Comparison of ENCODE assay signal across 1 cellular context in genomic region chr2:190343500-190344274, GRCh38.
TF ChIP-seq lines count a peak whose summit lies in the region.

A gene with protein sequence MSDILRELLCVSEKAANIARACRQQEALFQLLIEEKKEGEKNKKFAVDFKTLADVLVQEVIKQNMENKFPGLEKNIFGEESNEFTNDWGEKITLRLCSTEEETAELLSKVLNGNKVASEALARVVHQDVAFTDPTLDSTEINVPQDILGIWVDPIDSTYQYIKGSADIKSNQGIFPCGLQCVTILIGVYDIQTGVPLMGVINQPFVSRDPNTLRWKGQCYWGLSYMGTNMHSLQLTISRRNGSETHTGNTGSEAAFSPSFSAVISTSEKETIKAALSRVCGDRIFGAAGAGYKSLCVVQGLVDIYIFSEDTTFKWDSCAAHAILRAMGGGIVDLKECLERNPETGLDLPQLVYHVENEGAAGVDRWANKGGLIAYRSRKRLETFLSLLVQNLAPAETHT (plus strand): TSS chr2:190343589. CDS start chr2:190360103, 16,514 bp downstream.

TF ChIP-seq in HepG2, 621 proteins besides CTCF, POLR2A, EP300 and RAD21 (continued from another document and continues in another):
- TF ChIP-seq PLSCR1 (CRISPR knock-in tag; IDR thresholded peaks at IDR 0.05; ENCODE audit: borderline replicate concordance) (no peak), MTF1 (CRISPR knock-in tag; IDR thresholded peaks at IDR 0.05) (0 out of 2 replicates have a peak, but pooled peaks have one; percentile 61), RFX3 (CRISPR knock-in tag; IDR thresholded peaks at IDR 0.05) (no peak), CC2D1A (CRISPR knock-in tag; IDR thresholded peaks at IDR 0.05) (no peak), HES4 (CRISPR knock-in tag; IDR thresholded peaks at IDR 0.05; ENCODE audit: borderline replicate concordance) (peak; percentile 96), ZNF232 (CRISPR knock-in tag; IDR thresholded peaks at IDR 0.05; ENCODE audit: borderline replicate concordance) (0 out of 2 replicates have a peak, but pooled peaks have one; percentile 15), ZNF660 (CRISPR knock-in tag; IDR thresholded peaks at IDR 0.05; ENCODE audit: borderline replicate concordance, low read depth) (no peak), SIN3A (IDR thresholded peaks at IDR 0.05; ENCODE audit: borderline replicate concordance, low read depth, low read length) (no peak), ZNF451 (CRISPR knock-in tag; IDR thresholded peaks at IDR 0.05) (peak; percentile 93), ZNF841 (CRISPR knock-in tag; IDR thresholded peaks at IDR 0.05; ENCODE audit: borderline replicate concordance) (peak; percentile 85; the same call in 1 of the 2 replicates), HNF4G (IDR thresholded peaks at IDR 0.05; ENCODE audit: borderline replicate concordance, low read depth, low read length) (no peak), HNF4G (CRISPR knock-in tag; IDR thresholded peaks at IDR 0.05; ENCODE audit: borderline replicate concordance, low read depth) (0 out of 2 replicates have a peak, but pooled peaks have one; percentile 29), ZNF747 (CRISPR knock-in tag; IDR thresholded peaks at IDR 0.05; ENCODE audit: borderline replicate concordance) (peak; percentile 65), ZBTB1 (CRISPR knock-in tag; IDR thresholded peaks at IDR 0.05; ENCODE audit: borderline replicate concordance) (no peak), NR1H2 (CRISPR knock-in tag; IDR thresholded peaks at IDR 0.05; ENCODE audit: borderline replicate concordance, low read depth) (peak; percentile 70; the same call in 1 of the 2 replicates), ZNF772 (CRISPR knock-in tag; IDR thresholded peaks at IDR 0.05) (peak; percentile 85), CENPBD1 (CRISPR knock-in tag; IDR thresholded peaks at IDR 0.05; ENCODE audit: borderline replicate concordance, low read depth) (no peak), ZNF292 (CRISPR knock-in tag; IDR thresholded peaks at IDR 0.05; ENCODE audit: borderline replicate concordance, low read depth) (peak; percentile 8; the same call in 1 of the 2 replicates), FOSL1 (CRISPR knock-in tag; IDR thresholded peaks at IDR 0.05; ENCODE audit: borderline replicate concordance) (0 out of 2 replicates have a peak, but pooled peaks have one; percentile 5), ZNF614 (CRISPR knock-in tag; IDR thresholded peaks at IDR 0.05; ENCODE audit: borderline replicate concordance) (no peak), ZC3H13 (CRISPR knock-in tag; IDR thresholded peaks at IDR 0.05) (peak; percentile 74; the same call in 1 of the 2 replicates), ZNF773 (CRISPR knock-in tag; IDR thresholded peaks at IDR 0.05; ENCODE audit: borderline replicate concordance) (0 out of 2 replicates have a peak, but pooled peaks have one; percentile 55), SPEN (CRISPR knock-in tag; IDR thresholded peaks at IDR 0.05; ENCODE audit: low read depth) (peak; percentile 55), TARDBP (CRISPR knock-in tag; IDR thresholded peaks at IDR 0.05) (peak; percentile 71; the same call in 1 of the 2 replicates), SMAD3 (CRISPR knock-in tag; IDR thresholded peaks at IDR 0.05) (no peak), ISX (CRISPR knock-in tag; conservative IDR thresholded peaks at IDR 0.05) (no peak), TAF1 (CRISPR knock-in tag; IDR thresholded peaks at IDR 0.05) (peak; percentile 67; the same call in 1 of the 2 replicates), ZMYM3 (CRISPR knock-in tag; IDR thresholded peaks at IDR 0.05) (peak; percentile 19), THYN1 (CRISPR knock-in tag; IDR thresholded peaks at IDR 0.05; ENCODE audit: borderline replicate concordance, low read depth) (peak; percentile 35; the same call in 1 of the 2 replicates)
- TF ChIP-seq, protein P1, sequence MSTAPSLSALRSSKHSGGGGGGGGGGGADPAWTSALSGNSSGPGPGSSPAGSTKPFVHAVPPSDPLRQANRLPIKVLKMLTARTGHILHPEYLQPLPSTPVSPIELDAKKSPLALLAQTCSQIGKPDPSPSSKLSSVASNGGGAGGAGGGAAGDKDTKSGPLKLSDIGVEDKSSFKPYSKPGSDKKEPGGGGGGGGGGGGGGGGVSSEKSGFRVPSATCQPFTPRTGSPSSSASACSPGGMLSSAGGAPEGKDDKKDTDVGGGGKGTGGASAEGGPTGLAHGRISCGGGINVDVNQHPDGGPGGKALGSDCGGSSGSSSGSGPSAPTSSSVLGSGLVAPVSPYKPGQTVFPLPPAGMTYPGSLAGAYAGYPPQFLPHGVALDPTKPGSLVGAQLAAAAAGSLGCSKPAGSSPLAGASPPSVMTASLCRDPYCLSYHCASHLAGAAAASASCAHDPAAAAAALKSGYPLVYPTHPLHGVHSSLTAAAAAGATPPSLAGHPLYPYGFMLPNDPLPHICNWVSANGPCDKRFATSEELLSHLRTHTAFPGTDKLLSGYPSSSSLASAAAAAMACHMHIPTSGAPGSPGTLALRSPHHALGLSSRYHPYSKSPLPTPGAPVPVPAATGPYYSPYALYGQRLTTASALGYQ (CRISPR knock-in tag; IDR thresholded peaks at IDR 0.05), result no peak
- TF ChIP-seq, protein P2, sequence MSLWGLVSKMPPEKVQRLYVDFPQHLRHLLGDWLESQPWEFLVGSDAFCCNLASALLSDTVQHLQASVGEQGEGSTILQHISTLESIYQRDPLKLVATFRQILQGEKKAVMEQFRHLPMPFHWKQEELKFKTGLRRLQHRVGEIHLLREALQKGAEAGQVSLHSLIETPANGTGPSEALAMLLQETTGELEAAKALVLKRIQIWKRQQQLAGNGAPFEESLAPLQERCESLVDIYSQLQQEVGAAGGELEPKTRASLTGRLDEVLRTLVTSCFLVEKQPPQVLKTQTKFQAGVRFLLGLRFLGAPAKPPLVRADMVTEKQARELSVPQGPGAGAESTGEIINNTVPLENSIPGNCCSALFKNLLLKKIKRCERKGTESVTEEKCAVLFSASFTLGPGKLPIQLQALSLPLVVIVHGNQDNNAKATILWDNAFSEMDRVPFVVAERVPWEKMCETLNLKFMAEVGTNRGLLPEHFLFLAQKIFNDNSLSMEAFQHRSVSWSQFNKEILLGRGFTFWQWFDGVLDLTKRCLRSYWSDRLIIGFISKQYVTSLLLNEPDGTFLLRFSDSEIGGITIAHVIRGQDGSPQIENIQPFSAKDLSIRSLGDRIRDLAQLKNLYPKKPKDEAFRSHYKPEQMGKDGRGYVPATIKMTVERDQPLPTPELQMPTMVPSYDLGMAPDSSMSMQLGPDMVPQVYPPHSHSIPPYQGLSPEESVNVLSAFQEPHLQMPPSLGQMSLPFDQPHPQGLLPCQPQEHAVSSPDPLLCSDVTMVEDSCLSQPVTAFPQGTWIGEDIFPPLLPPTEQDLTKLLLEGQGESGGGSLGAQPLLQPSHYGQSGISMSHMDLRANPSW (CRISPR knock-in tag; IDR thresholded peaks at IDR 0.05; ENCODE audit: borderline replicate concordance), result no peak
- TF ChIP-seq, protein P3, sequence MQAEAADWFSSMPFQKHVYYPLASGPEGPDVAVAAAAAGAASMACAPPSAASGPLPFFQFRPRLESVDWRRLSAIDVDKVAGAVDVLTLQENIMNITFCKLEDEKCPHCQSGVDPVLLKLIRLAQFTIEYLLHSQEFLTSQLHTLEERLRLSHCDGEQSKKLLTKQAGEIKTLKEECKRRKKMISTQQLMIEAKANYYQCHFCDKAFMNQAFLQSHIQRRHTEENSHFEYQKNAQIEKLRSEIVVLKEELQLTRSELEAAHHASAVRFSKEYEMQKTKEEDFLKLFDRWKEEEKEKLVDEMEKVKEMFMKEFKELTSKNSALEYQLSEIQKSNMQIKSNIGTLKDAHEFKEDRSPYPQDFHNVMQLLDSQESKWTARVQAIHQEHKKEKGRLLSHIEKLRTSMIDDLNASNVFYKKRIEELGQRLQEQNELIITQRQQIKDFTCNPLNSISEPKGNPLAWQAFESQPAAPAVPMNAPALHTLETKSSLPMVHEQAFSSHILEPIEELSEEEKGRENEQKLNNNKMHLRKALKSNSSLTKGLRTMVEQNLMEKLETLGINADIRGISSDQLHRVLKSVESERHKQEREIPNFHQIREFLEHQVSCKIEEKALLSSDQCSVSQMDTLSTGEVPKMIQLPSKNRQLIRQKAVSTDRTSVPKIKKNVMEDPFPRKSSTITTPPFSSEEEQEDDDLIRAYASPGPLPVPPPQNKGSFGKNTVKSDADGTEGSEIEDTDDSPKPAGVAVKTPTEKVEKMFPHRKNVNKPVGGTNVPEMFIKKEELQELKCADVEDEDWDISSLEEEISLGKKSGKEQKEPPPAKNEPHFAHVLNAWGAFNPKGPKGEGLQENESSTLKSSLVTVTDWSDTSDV (CRISPR knock-in tag; IDR thresholded peaks at IDR 0.05), result no peak
- TF ChIP-seq, protein P4, sequence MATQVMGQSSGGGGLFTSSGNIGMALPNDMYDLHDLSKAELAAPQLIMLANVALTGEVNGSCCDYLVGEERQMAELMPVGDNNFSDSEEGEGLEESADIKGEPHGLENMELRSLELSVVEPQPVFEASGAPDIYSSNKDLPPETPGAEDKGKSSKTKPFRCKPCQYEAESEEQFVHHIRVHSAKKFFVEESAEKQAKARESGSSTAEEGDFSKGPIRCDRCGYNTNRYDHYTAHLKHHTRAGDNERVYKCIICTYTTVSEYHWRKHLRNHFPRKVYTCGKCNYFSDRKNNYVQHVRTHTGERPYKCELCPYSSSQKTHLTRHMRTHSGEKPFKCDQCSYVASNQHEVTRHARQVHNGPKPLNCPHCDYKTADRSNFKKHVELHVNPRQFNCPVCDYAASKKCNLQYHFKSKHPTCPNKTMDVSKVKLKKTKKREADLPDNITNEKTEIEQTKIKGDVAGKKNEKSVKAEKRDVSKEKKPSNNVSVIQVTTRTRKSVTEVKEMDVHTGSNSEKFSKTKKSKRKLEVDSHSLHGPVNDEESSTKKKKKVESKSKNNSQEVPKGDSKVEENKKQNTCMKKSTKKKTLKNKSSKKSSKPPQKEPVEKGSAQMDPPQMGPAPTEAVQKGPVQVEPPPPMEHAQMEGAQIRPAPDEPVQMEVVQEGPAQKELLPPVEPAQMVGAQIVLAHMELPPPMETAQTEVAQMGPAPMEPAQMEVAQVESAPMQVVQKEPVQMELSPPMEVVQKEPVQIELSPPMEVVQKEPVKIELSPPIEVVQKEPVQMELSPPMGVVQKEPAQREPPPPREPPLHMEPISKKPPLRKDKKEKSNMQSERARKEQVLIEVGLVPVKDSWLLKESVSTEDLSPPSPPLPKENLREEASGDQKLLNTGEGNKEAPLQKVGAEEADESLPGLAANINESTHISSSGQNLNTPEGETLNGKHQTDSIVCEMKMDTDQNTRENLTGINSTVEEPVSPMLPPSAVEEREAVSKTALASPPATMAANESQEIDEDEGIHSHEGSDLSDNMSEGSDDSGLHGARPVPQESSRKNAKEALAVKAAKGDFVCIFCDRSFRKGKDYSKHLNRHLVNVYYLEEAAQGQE (IDR thresholded peaks at IDR 0.05; ENCODE audit: borderline replicate concordance in 1 of 2, low read depth in 1 of 2, low read length in 2 of 2), result no peak
- TF ChIP-seq, protein P5, sequence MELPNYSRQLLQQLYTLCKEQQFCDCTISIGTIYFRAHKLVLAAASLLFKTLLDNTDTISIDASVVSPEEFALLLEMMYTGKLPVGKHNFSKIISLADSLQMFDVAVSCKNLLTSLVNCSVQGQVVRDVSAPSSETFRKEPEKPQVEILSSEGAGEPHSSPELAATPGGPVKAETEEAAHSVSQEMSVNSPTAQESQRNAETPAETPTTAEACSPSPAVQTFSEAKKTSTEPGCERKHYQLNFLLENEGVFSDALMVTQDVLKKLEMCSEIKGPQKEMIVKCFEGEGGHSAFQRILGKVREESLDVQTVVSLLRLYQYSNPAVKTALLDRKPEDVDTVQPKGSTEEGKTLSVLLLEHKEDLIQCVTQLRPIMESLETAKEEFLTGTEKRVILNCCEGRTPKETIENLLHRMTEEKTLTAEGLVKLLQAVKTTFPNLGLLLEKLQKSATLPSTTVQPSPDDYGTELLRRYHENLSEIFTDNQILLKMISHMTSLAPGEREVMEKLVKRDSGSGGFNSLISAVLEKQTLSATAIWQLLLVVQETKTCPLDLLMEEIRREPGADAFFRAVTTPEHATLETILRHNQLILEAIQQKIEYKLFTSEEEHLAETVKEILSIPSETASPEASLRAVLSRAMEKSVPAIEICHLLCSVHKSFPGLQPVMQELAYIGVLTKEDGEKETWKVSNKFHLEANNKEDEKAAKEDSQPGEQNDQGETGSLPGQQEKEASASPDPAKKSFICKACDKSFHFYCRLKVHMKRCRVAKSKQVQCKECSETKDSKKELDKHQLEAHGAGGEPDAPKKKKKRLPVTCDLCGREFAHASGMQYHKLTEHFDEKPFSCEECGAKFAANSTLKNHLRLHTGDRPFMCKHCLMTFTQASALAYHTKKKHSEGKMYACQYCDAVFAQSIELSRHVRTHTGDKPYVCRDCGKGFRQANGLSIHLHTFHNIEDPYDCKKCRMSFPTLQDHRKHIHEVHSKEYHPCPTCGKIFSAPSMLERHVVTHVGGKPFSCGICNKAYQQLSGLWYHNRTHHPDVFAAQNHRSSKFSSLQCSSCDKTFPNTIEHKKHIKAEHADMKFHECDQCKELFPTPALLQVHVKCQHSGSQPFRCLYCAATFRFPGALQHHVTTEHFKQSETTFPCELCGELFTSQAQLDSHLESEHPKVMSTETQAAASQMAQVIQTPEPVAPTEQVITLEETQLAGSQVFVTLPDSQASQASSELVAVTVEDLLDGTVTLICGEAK (IDR thresholded peaks at IDR 0.05), result no peak
- TF ChIP-seq, protein P5 (CRISPR knock-in tag; IDR thresholded peaks at IDR 0.05), result peak; percentile 81
